In genomic region chr1:151909167-151910149, GRCh38 we compare ENCODE assay signal across 8 cellular contexts.
A peak's percentile ranks its signal among the peaks of the same experiment; 100 is the strongest.
DNase-seq lines count a peak whose midpoint lies in the region; ATAC-seq and TF ChIP-seq lines count a peak whose summit lies in the region.

THEM4 (minus strand) TSS chr1:151909511; CDS start chr1:151909458, 53 bp downstream.

- H3K4me3 ChIP-seq in iPS-20b (ENCODE audit: low read length) (peak within 1 kb of the TSS; percentile 78), skin epidermis (peak within 1 kb of the TSS; percentile 41 to 61 (median 51))

- H3K27me3 ChIP-seq in iPS-20b (ENCODE audit: insufficient read depth, low read length) = no peaks in the 10 kb centered on the region

- peaks cover 8% of the 10 kb centered on the region; the same call in 1 of the 2 replicates for H3K36me3 ChIP-seq in iPS-20b (ENCODE audit: insufficient read depth, low read depth, low read length)

- ATAC-seq in GM18499 (IDR thresholded peaks at IDR 0.05; ENCODE audit: insufficient read depth, unreplicated experiment) (peak; percentile 85), HG02870 (IDR thresholded peaks at IDR 0.05; ENCODE audit: unreplicated experiment) (peak; percentile 97)

- in situ Hi-C loops in T47D (cut with HindIII; ENCODE audit: low pct_unique_long_range_greater_than_20kb, low sequenced_read_pairs) = no loop called here

- H3K9ac ChIP-seq in iPS-20b (ENCODE audit: low read depth, low read length) = peak within 1 kb of the TSS; percentile 93

- DNase-seq in NCI-H2081 treated with DMSO at 0.1 percent for 48 hours (lab: John Stamatoyannopoulos, UW) = peak; percentile 85
- peak; percentile 98 for DNase-seq in T47D (ENCODE audit: low read depth in 1 of 2, low spot score in 1 of 2)
- no peak for DNase-seq in NCI-H1105 (lab: John Stamatoyannopoulos, UW)

- peaks cover 13% of the 10 kb centered on the region; the same call in 1 of the 2 replicates for H3K4me1 ChIP-seq in iPS-20b (ENCODE audit: insufficient read depth, low read length)

- peaks cover 14% of the 10 kb centered on the region for H3K9me3 ChIP-seq in iPS-20b (ENCODE audit: insufficient read depth, low read depth, low read length)

- H3K27ac ChIP-seq in VCaP (peak within 1 kb of the TSS; percentile 92), iPS-20b (ENCODE audit: low read length) (peak within 1 kb of the TSS; percentile 98), skin epidermis (peak within 1 kb of the TSS; percentile 34 to 94 (median 87))

- TF ChIP-seq CTCF in VCaP (conservative IDR thresholded peaks at IDR 0.05) = peak; percentile 55
